In genomic region chr13:32650705-32651311, GRCh38 we compare ENCODE assay signal across 8 cellular contexts.
A peak's percentile ranks its signal among the peaks of the same experiment; 100 is the strongest.
DNase-seq lines count a peak whose midpoint lies in the region; ATAC-seq and TF ChIP-seq lines count a peak whose summit lies in the region.

No MANE protein-coding gene starts in this region.

- CTCF ChIA-PET in activated CD8-positive, alpha-beta T cell treated with anti-CD3 and anti-CD28 coated beads, Interleukin-2, amount 10 ng/mL, durations not matched to agents 7 days and 5 days (lab: Charles Lee): interaction anchor here (0.6 to 5.3 kb wide), 40 partner anchors 8 to 893 kb away, joined by 3 to 65 read pairs (median 4); partner anchors contain the start of genes BRCA2, PDS5B and ZAR1L

- no peak overlapping the region for H3K27ac ChIP-seq in substantia nigra (ENCODE audit: low read depth, low read length, poor library complexity, severe bottlenecking)

- no peak overlapping the region for H3K27ac Mint-ChIP-seq in activated CD8-positive, alpha-beta T cell treated with anti-CD3 and anti-CD28 coated beads, Interleukin-2, amount 10 ng/mL, durations not matched to agents 7 days and 5 days
- peak overlapping the region; percentile 37 to 39 for H3K27ac Mint-ChIP-seq in natural killer cell

- peaks cover 27% of the 10 kb centered on the region for H3K36me3 Mint-ChIP-seq in activated CD8-positive, alpha-beta T cell treated with anti-CD3 and anti-CD28 coated beads, Interleukin-2, amount 10 ng/mL, durations not matched to agents 7 days and 5 days (ENCODE audit: low read depth)
- no peaks in the 10 kb centered on the region for H3K36me3 Mint-ChIP-seq in natural killer cell

- H3K27me3 Mint-ChIP-seq in activated CD8-positive, alpha-beta T cell treated with anti-CD3 and anti-CD28 coated beads, Interleukin-2, amount 10 ng/mL, durations not matched to agents 7 days and 5 days (ENCODE audit: low read depth): no peaks in the 10 kb centered on the region
- no peaks in the 10 kb centered on the region for H3K27me3 Mint-ChIP-seq in natural killer cell (ENCODE audit: low read depth in 2 of 2)

- peak; percentile 81 for ATAC-seq in GM18508 (IDR thresholded peaks at IDR 0.05; ENCODE audit: insufficient read depth, unreplicated experiment)
- peak; percentile 64 for ATAC-seq in HG03095 (IDR thresholded peaks at IDR 0.05; ENCODE audit: unreplicated experiment)
- ATAC-seq in activated CD8-positive, alpha-beta T cell treated with anti-CD3 and anti-CD28 coated beads, Interleukin-2, amount 10 ng/mL, durations not matched to agents 7 days and 5 days: peak; percentile 80
- peak; percentile 77 to 89 (median 86) for ATAC-seq in natural killer cell

- H3K9me3 Mint-ChIP-seq in activated CD8-positive, alpha-beta T cell treated with anti-CD3 and anti-CD28 coated beads, Interleukin-2, amount 10 ng/mL, durations not matched to agents 7 days and 5 days (ENCODE audit: insufficient read depth): peaks cover under 1% of the 10 kb centered on the region
- no peaks in the 10 kb centered on the region for H3K9me3 Mint-ChIP-seq in natural killer cell

- H3K4me1 Mint-ChIP-seq in activated CD8-positive, alpha-beta T cell treated with anti-CD3 and anti-CD28 coated beads, Interleukin-2, amount 10 ng/mL, durations not matched to agents 7 days and 5 days (ENCODE audit: low read depth): peaks cover 24% of the 10 kb centered on the region
- peaks cover 28 to 34% of the 10 kb centered on the region in 2 donors for H3K4me1 Mint-ChIP-seq in natural killer cell

- TF ChIP-seq CTCF in epithelial cell of proximal tubule (conservative IDR thresholded peaks at IDR 0.05; ENCODE audit: low read depth, low read length) (peak; percentile 96), natural killer cell (IDR thresholded peaks at IDR 0.05) (peak; percentile 81)

- DNase-seq in AG08395 (ENCODE audit: low spot score) (peak; percentile 51), NCI-H82 treated with DMSO at 0.1 percent for 48 hours (lab: John Stamatoyannopoulos, UW; ENCODE audit: unreplicated experiment) (peak; percentile 46), epithelial cell of proximal tubule (ENCODE audit: low read depth) (no peak), natural killer cell (no peak), substantia nigra (lab: John Stamatoyannopoulos, UW) (peak in 31 of 49 donors; percentile 3 to 64 (median 20))
- DNase-seq in activated CD8-positive, alpha-beta T cell treated with anti-CD3 and anti-CD28 coated beads, Interleukin-2, amount 10 ng/mL, durations not matched to agents 7 days and 5 days: peak; percentile 72

- POLR2A ChIA-PET in activated CD8-positive, alpha-beta T cell treated with anti-CD3 and anti-CD28 coated beads, Interleukin-2, amount 10 ng/mL, durations not matched to agents 7 days and 5 days (lab: Charles Lee): interaction anchor here (1.0 to 1.2 kb wide), 2 partner anchors 18 to 63 kb away, joined by 3 read pairs; no protein-coding TSS in a partner anchor

- no peak overlapping the region for H3K4me3 ChIP-seq in epithelial cell of proximal tubule (ENCODE audit: low read depth, low read length)

- intact Hi-C loops in natural killer cell (cut with micrococcal nuclease): loop anchor here (2.0 kb wide), 1 partner anchor 64 kb away; the partner anchor contains the start of gene PDS5B

- no peak overlapping the region for H3K4me3 Mint-ChIP-seq in activated CD8-positive, alpha-beta T cell treated with anti-CD3 and anti-CD28 coated beads, Interleukin-2, amount 10 ng/mL, durations not matched to agents 7 days and 5 days
- no peak overlapping the region for H3K4me3 Mint-ChIP-seq in natural killer cell

Comparison
In these comparisons a context has a peak if more than half of its experiments do, and no peak if none do; other contexts are left out.
1. DNase-seq: peak in AG08395 (single experiment), NCI-H82 treated with DMSO at 0.1 percent for 48 hours (single experiment), activated CD8-positive, alpha-beta T cell treated with anti-CD3 and anti-CD28 coated beads, Interleukin-2, amount 10 ng/mL, durations not matched to agents 7 days and 5 days (single experiment) and substantia nigra (31 of 49); none in epithelial cell of proximal tubule (single experiment) and natural killer cell (single experiment).
2. Peak in every context shown above with its lines, with median percentiles within 50 percentile points of each other: ATAC-seq.